Comparison of ENCODE assay signal across 8 cellular contexts in genomic region chr16:2883027-2883846, GRCh38. TPM values are rescaled to one million over a fixed set of nuclear protein-coding genes. Genes with fewer than 3 reads are reported as not detected.
DNase-seq lines count a peak whose midpoint lies in the region; ATAC-seq and TF ChIP-seq lines count a peak whose summit lies in the region.

FLYWCH2 (plus strand) TSS chr16:2883215; CDS start chr16:2896450, 13,235 bp downstream.

- no peaks in the 10 kb centered on the region for H3K27me3 ChIP-seq in PC-3 (ENCODE audit: low read length)

- peak within 1 kb of the TSS; percentile 90 for H3K4me3 ChIP-seq in PC-3 (ENCODE audit: low read length)

- H3K4me2 ChIP-seq in PC-3 (ENCODE audit: low read length), result peak within 1 kb of the TSS; percentile 90

- peak; percentile 80 for DNase-seq in DMS114 treated with DMSO at 0.1 percent for 48 hours (lab: John Stamatoyannopoulos, UW; ENCODE audit: unreplicated experiment)
- peak; percentile 92 for DNase-seq in PC-3
- DNase-seq in activated T-cell treated with anti-CD3 and anti-CD28 coated beads for 48 hours (ENCODE audit: low read depth), result peak; percentile 100
- peak; percentile 66 for DNase-seq in epithelial cell of prostate (ENCODE audit: low read depth, low spot score)
- DNase-seq in mucosa of gallbladder (ENCODE audit: low spot score), result peak; percentile 99
- peak; percentile 98 to 100 for DNase-seq in stimulated activated CD8-positive, alpha-beta memory T cell treated with anti-CD3 and anti-CD28 coated beads, Interleukin-4, amount 100 ng/mL, for 4 hours (ENCODE audit: low read depth in 2 of 2, low spot score in 1 of 2)

- H3K9ac ChIP-seq in PC-3 (ENCODE audit: low read length), result peak within 1 kb of the TSS; percentile 77

- peak within 1 kb of the TSS; percentile 89 for H2AFZ ChIP-seq in PC-3 (ENCODE audit: low read length)

- no peak for TF ChIP-seq RAD21 in Ishikawa (IDR thresholded peaks at IDR 0.05; ENCODE audit: low read depth)

- CTCF ChIA-PET in PC-3 (lab: Charles Lee), result interaction anchor here (0.6 to 1.7 kb wide), 3 partner anchors 29 to 44 kb away, joined by 3 to 4 read pairs (median 3); no protein-coding TSS in a partner anchor

- H3K27ac ChIP-seq in PC-3 (ENCODE audit: low read length), result peak within 1 kb of the TSS; percentile 67
- peak within 1 kb of the TSS; percentile 63 for H3K27ac ChIP-seq in epithelial cell of prostate

- TF ChIP-seq EP300 in Ishikawa (IDR thresholded peaks at IDR 0.05; ENCODE audit: borderline replicate concordance), result 0 out of 2 replicates have a peak, but pooled peaks have one; percentile 17

- peaks cover 16% of the 10 kb centered on the region for H3K79me2 ChIP-seq in PC-3 (ENCODE audit: low read length)

- H3K4me1 ChIP-seq in PC-3 (ENCODE audit: insufficient read depth, low read length), result peaks cover 5% of the 10 kb centered on the region; the same call in 1 of the 2 replicates

- TF ChIP-seq CTCF in PC-3 (conservative IDR thresholded peaks at IDR 0.05; ENCODE audit: low read depth, low read length), result no peak

- no peaks in the 10 kb centered on the region for H4K20me1 ChIP-seq in PC-3 (ENCODE audit: low read length)

- BruUV-seq in PC-3 (replicated peaks; lab: Mats Ljungman, UMichigan), result no TSS peak

- peak; percentile 65 for ATAC-seq in GM21576 (IDR thresholded peaks at IDR 0.05; ENCODE audit: unreplicated experiment)
- peak; percentile 68 for ATAC-seq in PC-3

- H3K9me3 ChIP-seq in PC-3 (ENCODE audit: low read length), result no peaks in the 10 kb centered on the region

- intact Hi-C loops in PC-3 (cut with micrococcal nuclease), result loop anchor here (2.0 kb wide), 1 partner anchor 22 kb away; no protein-coding TSS in a partner anchor

- no peaks in the 10 kb centered on the region for H3K9me2 ChIP-seq in PC-3 (replicated peaks; ENCODE audit: low read length)

- no peaks in the 10 kb centered on the region for H3F3A ChIP-seq in PC-3 (ENCODE audit: low read length, unreplicated experiment)

- no peaks in the 10 kb centered on the region for H3K36me3 ChIP-seq in PC-3 (ENCODE audit: low read depth, low read length)

- POLR2A ChIA-PET in PC-3 (lab: Charles Lee; ENCODE audit: unreplicated experiment), result interaction anchor here (0.8 kb wide), 1 partner anchor 24 kb away, joined by 4 read pairs; no protein-coding TSS in a partner anchor

TF ChIP-seq in Ishikawa, 13 proteins besides CTCF, POLR2A, EP300 and RAD21:
- TF ChIP-seq MAX (IDR thresholded peaks at IDR 0.05) (no peak), TCF12 (IDR thresholded peaks at IDR 0.05; ENCODE audit: low read depth) (no peak), TAF1 (IDR thresholded peaks at IDR 0.05; ENCODE audit: low read depth) (peak; percentile 77; the same call in 1 of the 2 replicates), EGR1 (IDR thresholded peaks at IDR 0.05) (no peak), FOXM1 (IDR thresholded peaks at IDR 0.05; ENCODE audit: borderline replicate concordance, low read depth) (no peak), CEBPB (IDR thresholded peaks at IDR 0.05) (no peak), ZBTB7A (IDR thresholded peaks at IDR 0.05; ENCODE audit: low read depth) (peak; percentile 98), TEAD4 (IDR thresholded peaks at IDR 0.05) (no peak), NFIC (IDR thresholded peaks at IDR 0.05) (peak; percentile 76), REST (IDR thresholded peaks at IDR 0.05; ENCODE audit: low read depth) (no peak), USF1 (IDR thresholded peaks at IDR 0.05) (no peak), YY1 (IDR thresholded peaks at IDR 0.05; ENCODE audit: low read depth) (no peak), CREB1 (IDR thresholded peaks at IDR 0.05; ENCODE audit: low read depth) (no peak)

RNA-seq across cellular contexts. Expression of gene FLYWCH2, which starts in this region (rescaled TPM):
- total RNA-seq in PC-3 (2014; rRNA removed), result 92.0 and 100 TPM in 2 replicates
- 35.5 TPM for total RNA-seq in mucosa of gallbladder

Comparison
In these comparisons a context has a peak if more than half of its experiments do, and no peak if none do; other contexts are left out.
1. Peak in every context shown above with its lines: DNase-seq, ATAC-seq, H3K4me3 ChIP-seq and H3K27ac ChIP-seq.